Comparison of ENCODE assay signal across 19 cellular contexts in the genomic region with DNA sequence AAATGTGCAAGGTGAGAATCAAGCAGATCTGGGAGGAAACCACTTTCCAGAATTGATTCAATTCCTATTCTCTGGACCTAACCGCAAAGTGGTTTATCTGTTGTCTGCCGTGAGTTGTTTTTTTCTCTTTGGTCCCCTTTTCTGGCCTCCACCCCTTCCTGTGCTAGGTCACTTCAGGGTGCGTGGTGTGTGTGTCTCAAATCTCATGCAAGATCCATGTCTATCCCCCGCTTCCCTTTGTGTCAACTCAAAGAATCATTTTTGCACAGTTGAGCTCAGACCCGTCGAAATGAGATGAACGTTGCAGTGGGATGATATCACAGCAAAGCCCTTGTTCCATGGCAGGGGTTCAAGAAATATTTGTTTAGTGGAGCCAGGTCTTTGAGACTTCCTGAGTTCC.
A peak's percentile ranks its signal among the peaks of the same experiment; 100 is the strongest.
DNase-seq lines count a peak whose midpoint lies in the region; ATAC-seq, FAIRE-seq and TF ChIP-seq lines count a peak whose summit lies in the region.
"Had no signal": no experiment of that assay in that cellular context is flagged by ENCODE, and none has a peak within 500 bp of the region (broad histone marks: within the 10 kb centered on the region; RNA-seq: fewer than 3 reads in every experiment).

No MANE protein-coding gene starts in this region.

- ATAC-seq in natural killer cell (peak; percentile 42 to 59 (median 48)), HG03378 (IDR thresholded peaks at IDR 0.05; ENCODE audit: unreplicated experiment) (no peak), pancreas (no peak)
- ATAC-seq: upper lobe of right lung had no signal

- no peaks in the 10 kb centered on the region for H3K4me1 ChIP-seq in esophagus muscularis mucosa
- H3K4me1 ChIP-seq in pancreas, result no peaks in the 10 kb centered on the region
- H3K4me1 ChIP-seq: stomach, upper lobe of right lung had no signal

- peaks cover 8% of the 10 kb centered on the region for H3K36me3 Mint-ChIP-seq in activated T-helper 1 cell treated with anti-CD3 and anti-CD28 coated beads, Interleukin-12 subunit alpha, Interleukin-12 subunit beta, Interleukin-2, Interleukin-4 antibody, amounts not matched to agents 30 ng/mL and 10 ng/mL and 1 ng/mL, durations not matched to agents 14 hours and 24 hours and 36 hours (ENCODE audit: low read depth)
- no peaks in the 10 kb centered on the region for H3K36me3 Mint-ChIP-seq in natural killer cell
- H3K36me3 Mint-ChIP-seq: CD14-positive monocyte had no signal

- peaks cover 66% of the 10 kb centered on the region for H3K4me1 Mint-ChIP-seq in activated T-helper 1 cell treated with anti-CD3 and anti-CD28 coated beads, Interleukin-12 subunit alpha, Interleukin-12 subunit beta, Interleukin-2, Interleukin-4 antibody, amounts not matched to agents 30 ng/mL and 10 ng/mL and 1 ng/mL, durations not matched to agents 14 hours and 24 hours and 36 hours (ENCODE audit: low read depth)
- H3K4me1 Mint-ChIP-seq in natural killer cell, result peaks cover 36 to 37% of the 10 kb centered on the region in 2 donors

- 64% methylated on average over 7 of the region's 7 CpGs for WGBS in esophagus muscularis mucosa
- 52 to 67% methylated on average over 7 of the region's 7 CpGs for WGBS in pancreas, 2 donors

- peak overlapping the region; percentile 41 for H3K4me3 Mint-ChIP-seq in activated T-helper 1 cell treated with anti-CD3 and anti-CD28 coated beads, Interleukin-12 subunit alpha, Interleukin-12 subunit beta, Interleukin-2, Interleukin-4 antibody, amounts not matched to agents 30 ng/mL and 10 ng/mL and 1 ng/mL, durations not matched to agents 14 hours and 24 hours and 36 hours
- peak overlapping the region; percentile 25 for H3K4me3 Mint-ChIP-seq in natural killer cell
- H3K4me3 Mint-ChIP-seq: CD14-positive monocyte; dendritic cell treated with granulocyte-macrophage colony-stimulating factor and Interleukin-4, amounts not matched to agents 40 ng/mL and 50 ng/mL, for 4 days had no signal

- no peak for TF ChIP-seq EP300 in esophagus muscularis mucosa (IDR thresholded peaks at IDR 0.05)

- TF ChIP-seq POLR2A in esophagus muscularis mucosa (IDR thresholded peaks at IDR 0.05; ENCODE audit: low read depth), result no peak

- no peak for FAIRE-seq in pancreas (lab: Jason Lieb, UNC)

- no peak for TF ChIP-seq CTCF in natural killer cell (IDR thresholded peaks at IDR 0.05)
- no peak for TF ChIP-seq CTCF in esophagus muscularis mucosa (IDR thresholded peaks at IDR 0.05)
- no peak for TF ChIP-seq CTCF in pancreas (IDR thresholded peaks at IDR 0.05)

- H3K27ac Mint-ChIP-seq in activated T-helper 1 cell treated with anti-CD3 and anti-CD28 coated beads, Interleukin-12 subunit alpha, Interleukin-12 subunit beta, Interleukin-2, Interleukin-4 antibody, amounts not matched to agents 30 ng/mL and 10 ng/mL and 1 ng/mL, durations not matched to agents 14 hours and 24 hours and 36 hours, result peak overlapping the region; percentile 75
- peak overlapping the region in 1 of 2 donors; percentile 64 for H3K27ac Mint-ChIP-seq in natural killer cell
- H3K27ac Mint-ChIP-seq: CD14-positive monocyte; dendritic cell treated with granulocyte-macrophage colony-stimulating factor and Interleukin-4, amounts not matched to agents 40 ng/mL and 50 ng/mL, for 4 days had no signal

- H3K27me3 ChIP-seq in esophagus muscularis mucosa (peaks cover 0 to 25% (median 0%) of the 10 kb centered on the region in 4 donors), pancreas (no peaks in the 10 kb centered on the region)
- H3K27me3 ChIP-seq: brain microvascular endothelial cell, upper lobe of right lung had no signal

- H3K27me3 Mint-ChIP-seq in activated T-helper 1 cell treated with anti-CD3 and anti-CD28 coated beads, Interleukin-12 subunit alpha, Interleukin-12 subunit beta, Interleukin-2, Interleukin-4 antibody, amounts not matched to agents 30 ng/mL and 10 ng/mL and 1 ng/mL, durations not matched to agents 14 hours and 24 hours and 36 hours (ENCODE audit: insufficient read depth), result no peaks in the 10 kb centered on the region
- peaks cover 0 to 12% of the 10 kb centered on the region in 2 donors for H3K27me3 Mint-ChIP-seq in natural killer cell (ENCODE audit: low read depth in 2 of 2)

- H3K27ac ChIP-seq in esophagus muscularis mucosa (replicated peaks in 1 of 4) (no peak overlapping the region), pancreas (no peak overlapping the region)
- H3K27ac ChIP-seq: brain microvascular endothelial cell, epithelial cell of prostate, stomach, upper lobe of right lung had no signal

- H3K9me3 ChIP-seq in esophagus muscularis mucosa (no peaks in the 10 kb centered on the region), pancreas (no peaks in the 10 kb centered on the region)
- H3K9me3 ChIP-seq: stomach, upper lobe of right lung had no signal

- H3K9me3 Mint-ChIP-seq in activated T-helper 1 cell treated with anti-CD3 and anti-CD28 coated beads, Interleukin-12 subunit alpha, Interleukin-12 subunit beta, Interleukin-2, Interleukin-4 antibody, amounts not matched to agents 30 ng/mL and 10 ng/mL and 1 ng/mL, durations not matched to agents 14 hours and 24 hours and 36 hours, result no peaks in the 10 kb centered on the region
- H3K9me3 Mint-ChIP-seq in natural killer cell, result no peaks in the 10 kb centered on the region
- H3K9me3 Mint-ChIP-seq: dendritic cell treated with granulocyte-macrophage colony-stimulating factor and Interleukin-4, amounts not matched to agents 40 ng/mL and 50 ng/mL, for 4 days had no signal

- DNase-seq in activated T-cell treated with anti-CD3 and anti-CD28 coated beads for 48 hours (ENCODE audit: low read depth) (peak; percentile 27), activated T-cell treated with anti-CD3 and anti-CD28 coated beads for 4 hours (no peak), OCI-M1 (lab: John Stamatoyannopoulos, UW) (peak; percentile 4), natural killer cell (no peak), esophagus muscularis mucosa (ENCODE audit: extremely low spot score) (no peak), pancreas (no peak)
- DNase-seq in activated T-helper 1 cell treated with anti-CD3 and anti-CD28 coated beads, Interleukin-12 subunit alpha, Interleukin-12 subunit beta, Interleukin-2, Interleukin-4 antibody, amounts not matched to agents 30 ng/mL and 10 ng/mL and 1 ng/mL, durations not matched to agents 14 hours and 24 hours and 36 hours (ENCODE audit: low spot score), result peak; percentile 37
- DNase-seq: brain microvascular endothelial cell, DMS79, foreskin melanocyte, NCI-H1417, NCI-H526 treated with DMSO at 0.1 percent for 48 hours, SHP77 treated with DMSO at 0.1 percent for 48 hours, stomach, upper lobe of right lung had no signal

- H3K36me3 ChIP-seq in esophagus muscularis mucosa (no peaks in the 10 kb centered on the region), pancreas (no peaks in the 10 kb centered on the region)
- H3K36me3 ChIP-seq: brain microvascular endothelial cell, stomach, upper lobe of right lung had no signal

- intact Hi-C loops in activated T-helper 1 cell treated with anti-CD3 and anti-CD28 coated beads, Interleukin-12 subunit alpha, Interleukin-12 subunit beta, Interleukin-2, Interleukin-4 antibody, amounts not matched to agents 30 ng/mL and 10 ng/mL and 1 ng/mL, durations not matched to agents 14 hours and 24 hours and 36 hours (cut with micrococcal nuclease), result loop anchor here (1.0 to 5.0 kb wide), 2 partner anchors 57 to 102 kb away; no protein-coding TSS in a partner anchor
- intact Hi-C loops in natural killer cell (cut with micrococcal nuclease), result no loop called here
- intact Hi-C loops in esophagus muscularis mucosa (cut with DNase I), result no loop called here
- intact Hi-C loops in pancreas (cut with DNase I), result no loop called here

- H3K4me3 ChIP-seq in esophagus muscularis mucosa (no peak overlapping the region), pancreas (no peak overlapping the region)
- H3K4me3 ChIP-seq: stomach, upper lobe of right lung had no signal

Comparison
In these comparisons a context has a peak if more than half of its experiments do, and no peak if none do; other contexts are left out.
1. DNase-seq: peak in activated T-cell treated with anti-CD3 and anti-CD28 coated beads for 48 hours (single experiment), OCI-M1 (single experiment) and activated T-helper 1 cell treated with anti-CD3 and anti-CD28 coated beads, Interleukin-12 subunit alpha, Interleukin-12 subunit beta, Interleukin-2, Interleukin-4 antibody, amounts not matched to agents 30 ng/mL and 10 ng/mL and 1 ng/mL, durations not matched to agents 14 hours and 24 hours and 36 hours (single experiment); none in activated T-cell treated with anti-CD3 and anti-CD28 coated beads for 4 hours (single experiment), natural killer cell (single experiment), esophagus muscularis mucosa (single experiment) and pancreas (0 of 6).
2. ATAC-seq: peak in natural killer cell (3 of 3); none in HG03378 (single experiment) and pancreas (0 of 4).